20 cellular contexts compared by ENCODE assay signal in the genomic region with DNA sequence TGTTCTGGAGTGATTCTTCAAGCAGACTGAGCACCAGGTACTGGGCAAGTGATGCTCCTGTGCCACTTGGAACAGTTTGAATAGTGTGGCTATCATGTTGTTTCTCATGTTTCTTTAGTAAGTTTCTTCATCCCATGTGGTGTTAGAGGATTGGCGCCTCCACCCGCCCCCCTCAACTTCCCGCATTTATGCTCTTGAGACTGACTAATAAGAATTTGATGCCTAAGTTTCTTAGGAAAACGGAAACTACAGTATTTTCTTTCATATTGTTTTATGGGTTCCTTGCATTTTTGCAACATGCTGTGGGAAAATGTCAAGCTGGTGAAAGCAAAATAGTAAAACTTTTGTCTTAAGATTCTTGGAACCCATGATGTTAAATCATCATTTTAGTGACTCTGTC.
"Had no signal": no experiment of that assay in that cellular context is flagged by ENCODE, and none has a peak within 500 bp of the region (broad histone marks: within the 10 kb centered on the region; RNA-seq: fewer than 3 reads in every experiment).

No MANE protein-coding gene starts in this region.

- ATAC-seq: heart left ventricle; left colon; naive thymus-derived CD8-positive, alpha-beta T cell; pancreas; right cardiac atrium; upper lobe of right lung had no signal

- DNase-seq: colonic mucosa; dermis blood vessel endothelial cell; effector CD4-positive, alpha-beta T cell; endodermal cell; erythroblast; heart left ventricle; hippocampal formation; left colon; mammary epithelial cell; naive thymus-derived CD8-positive, alpha-beta T cell; pancreas; right cardiac atrium; small intestine; stimulated activated CD4-positive, alpha-beta T cell treated with anti-CD3 and anti-CD28 coated beads, Interleukin-12 subunit alpha, Interleukin-12 subunit beta, amount 100 ng/mL, for 4 hours; stimulated activated naive CD4-positive, alpha-beta T cell treated with Interleukin-2 at 50 U/mL for 16 hours; upper lobe of right lung had no signal

- H3K27ac ChIP-seq: colonic mucosa, pancreas, tibial nerve, upper lobe of right lung, vagina had no signal

- FAIRE-seq: endothelial cell of umbilical vein, frontal cortex, pancreas, small intestine had no signal
